ENCODE assay signal across 1 cellular context in the genomic region with DNA sequence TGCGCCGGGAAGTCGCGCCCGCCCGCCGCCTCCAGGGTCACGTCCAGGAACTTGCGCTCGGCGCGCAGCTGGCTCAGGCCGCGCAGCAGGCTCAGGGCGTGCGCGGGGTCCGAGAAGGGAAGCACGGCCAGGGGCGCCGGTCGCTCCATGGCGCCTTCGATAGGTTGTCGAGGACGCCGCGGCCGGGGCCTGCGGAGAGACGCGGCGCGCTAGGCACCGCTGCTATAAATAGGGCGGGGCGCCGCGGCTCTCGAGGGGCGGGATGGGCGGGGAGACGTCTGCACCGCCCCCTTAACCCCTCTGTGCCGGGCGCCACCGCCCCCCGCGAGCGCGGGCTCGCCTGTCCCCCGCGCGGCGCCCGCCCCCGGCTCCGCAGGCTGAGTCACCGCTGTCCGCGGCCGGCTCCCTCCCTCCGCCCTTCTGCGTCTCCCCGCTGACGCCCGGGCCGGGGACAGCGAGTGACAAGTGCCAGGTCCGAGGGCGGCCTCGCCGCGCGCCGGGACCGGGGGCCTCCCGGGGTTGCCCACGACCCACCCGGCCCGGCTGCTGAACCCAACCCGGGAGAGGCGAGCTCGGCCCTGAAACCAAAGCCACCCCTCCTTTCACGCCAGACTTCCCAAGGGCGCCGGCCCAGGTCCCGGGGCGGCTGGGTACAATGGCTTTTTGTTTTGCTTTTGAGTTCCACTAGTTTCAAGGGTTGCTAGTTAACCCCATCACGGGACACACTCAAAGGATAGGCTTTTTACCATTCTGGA.
TF ChIP-seq lines count a peak whose summit lies in the region.

A gene with protein sequence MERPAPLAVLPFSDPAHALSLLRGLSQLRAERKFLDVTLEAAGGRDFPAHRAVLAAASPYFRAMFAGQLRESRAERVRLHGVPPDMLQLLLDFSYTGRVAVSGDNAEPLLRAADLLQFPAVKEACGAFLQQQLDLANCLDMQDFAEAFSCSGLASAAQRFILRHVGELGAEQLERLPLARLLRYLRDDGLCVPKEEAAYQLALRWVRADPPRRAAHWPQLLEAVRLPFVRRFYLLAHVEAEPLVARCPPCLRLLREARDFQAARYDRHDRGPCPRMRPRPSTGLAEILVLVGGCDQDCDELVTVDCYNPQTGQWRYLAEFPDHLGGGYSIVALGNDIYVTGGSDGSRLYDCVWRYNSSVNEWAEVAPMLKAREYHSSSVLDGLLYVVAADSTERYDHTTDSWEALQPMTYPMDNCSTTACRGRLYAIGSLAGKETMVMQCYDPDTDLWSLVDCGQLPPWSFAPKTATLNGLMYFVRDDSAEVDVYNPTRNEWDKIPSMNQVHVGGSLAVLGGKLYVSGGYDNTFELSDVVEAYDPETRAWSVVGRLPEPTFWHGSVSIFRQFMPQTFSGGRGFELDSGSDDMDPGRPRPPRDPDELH (minus strand): TSS at position 201 of the 755 bp plus-strand sequence. CDS start 52 bp downstream, at position 149.

TF ChIP-seq in HepG2, 621 proteins besides CTCF, POLR2A, EP300 and RAD21 (continued from another document):
- TF ChIP-seq, protein P1, sequence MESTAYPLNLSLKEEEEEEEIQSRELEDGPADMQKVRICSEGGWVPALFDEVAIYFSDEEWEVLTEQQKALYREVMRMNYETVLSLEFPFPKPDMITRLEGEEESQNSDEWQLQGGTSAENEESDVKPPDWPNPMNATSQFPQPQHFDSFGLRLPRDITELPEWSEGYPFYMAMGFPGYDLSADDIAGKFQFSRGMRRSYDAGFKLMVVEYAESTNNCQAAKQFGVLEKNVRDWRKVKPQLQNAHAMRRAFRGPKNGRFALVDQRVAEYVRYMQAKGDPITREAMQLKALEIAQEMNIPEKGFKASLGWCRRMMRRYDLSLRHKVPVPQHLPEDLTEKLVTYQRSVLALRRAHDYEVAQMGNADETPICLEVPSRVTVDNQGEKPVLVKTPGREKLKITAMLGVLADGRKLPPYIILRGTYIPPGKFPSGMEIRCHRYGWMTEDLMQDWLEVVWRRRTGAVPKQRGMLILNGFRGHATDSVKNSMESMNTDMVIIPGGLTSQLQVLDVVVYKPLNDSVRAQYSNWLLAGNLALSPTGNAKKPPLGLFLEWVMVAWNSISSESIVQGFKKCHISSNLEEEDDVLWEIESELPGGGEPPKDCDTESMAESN (CRISPR knock-in tag; conservative IDR thresholded peaks at IDR 0.05): 0 out of 2 replicates have a peak, but pooled peaks have one; percentile 59
- TF ChIP-seq KLF15 (CRISPR knock-in tag; IDR thresholded peaks at IDR 0.05; ENCODE audit: borderline replicate concordance) (no peak), NCOA1 (CRISPR knock-in tag; IDR thresholded peaks at IDR 0.05) (no peak), SIN3B (IDR thresholded peaks at IDR 0.05; ENCODE audit: low read length) (no peak), ZNF430 (CRISPR knock-in tag; IDR thresholded peaks at IDR 0.05) (peak; percentile 87), ZNF607 (CRISPR knock-in tag; IDR thresholded peaks at IDR 0.05; ENCODE audit: borderline replicate concordance) (peak; percentile 11; the same call in 1 of the 2 replicates), ZNF790 (CRISPR knock-in tag; IDR thresholded peaks at IDR 0.05; ENCODE audit: borderline replicate concordance) (0 out of 2 replicates have a peak, but pooled peaks have one; percentile 12), ZNF746 (CRISPR knock-in tag; IDR thresholded peaks at IDR 0.05) (peak; percentile 77; the same call in 1 of the 2 replicates), SIX4 (CRISPR knock-in tag; IDR thresholded peaks at IDR 0.05) (0 out of 2 replicates have a peak, but pooled peaks have one; percentile 38), ZNF549 (CRISPR knock-in tag; IDR thresholded peaks at IDR 0.05) (0 out of 2 replicates have a peak, but pooled peaks have one; percentile 33)
- TF ChIP-seq, protein P2, sequence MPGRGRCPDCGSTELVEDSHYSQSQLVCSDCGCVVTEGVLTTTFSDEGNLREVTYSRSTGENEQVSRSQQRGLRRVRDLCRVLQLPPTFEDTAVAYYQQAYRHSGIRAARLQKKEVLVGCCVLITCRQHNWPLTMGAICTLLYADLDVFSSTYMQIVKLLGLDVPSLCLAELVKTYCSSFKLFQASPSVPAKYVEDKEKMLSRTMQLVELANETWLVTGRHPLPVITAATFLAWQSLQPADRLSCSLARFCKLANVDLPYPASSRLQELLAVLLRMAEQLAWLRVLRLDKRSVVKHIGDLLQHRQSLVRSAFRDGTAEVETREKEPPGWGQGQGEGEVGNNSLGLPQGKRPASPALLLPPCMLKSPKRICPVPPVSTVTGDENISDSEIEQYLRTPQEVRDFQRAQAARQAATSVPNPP (CRISPR knock-in tag; IDR thresholded peaks at IDR 0.05): peak; percentile 62; the same call in 1 of the 2 replicates
- TF ChIP-seq, protein P3, sequence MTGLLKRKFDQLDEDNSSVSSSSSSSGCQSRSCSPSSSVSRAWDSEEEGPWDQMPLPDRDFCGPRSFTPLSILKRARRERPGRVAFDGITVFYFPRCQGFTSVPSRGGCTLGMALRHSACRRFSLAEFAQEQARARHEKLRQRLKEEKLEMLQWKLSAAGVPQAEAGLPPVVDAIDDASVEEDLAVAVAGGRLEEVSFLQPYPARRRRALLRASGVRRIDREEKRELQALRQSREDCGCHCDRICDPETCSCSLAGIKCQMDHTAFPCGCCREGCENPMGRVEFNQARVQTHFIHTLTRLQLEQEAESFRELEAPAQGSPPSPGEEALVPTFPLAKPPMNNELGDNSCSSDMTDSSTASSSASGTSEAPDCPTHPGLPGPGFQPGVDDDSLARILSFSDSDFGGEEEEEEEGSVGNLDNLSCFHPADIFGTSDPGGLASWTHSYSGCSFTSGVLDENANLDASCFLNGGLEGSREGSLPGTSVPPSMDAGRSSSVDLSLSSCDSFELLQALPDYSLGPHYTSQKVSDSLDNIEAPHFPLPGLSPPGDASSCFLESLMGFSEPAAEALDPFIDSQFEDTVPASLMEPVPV (CRISPR knock-in tag; IDR thresholded peaks at IDR 0.05): peak; percentile 72
- TF ChIP-seq, protein P4, sequence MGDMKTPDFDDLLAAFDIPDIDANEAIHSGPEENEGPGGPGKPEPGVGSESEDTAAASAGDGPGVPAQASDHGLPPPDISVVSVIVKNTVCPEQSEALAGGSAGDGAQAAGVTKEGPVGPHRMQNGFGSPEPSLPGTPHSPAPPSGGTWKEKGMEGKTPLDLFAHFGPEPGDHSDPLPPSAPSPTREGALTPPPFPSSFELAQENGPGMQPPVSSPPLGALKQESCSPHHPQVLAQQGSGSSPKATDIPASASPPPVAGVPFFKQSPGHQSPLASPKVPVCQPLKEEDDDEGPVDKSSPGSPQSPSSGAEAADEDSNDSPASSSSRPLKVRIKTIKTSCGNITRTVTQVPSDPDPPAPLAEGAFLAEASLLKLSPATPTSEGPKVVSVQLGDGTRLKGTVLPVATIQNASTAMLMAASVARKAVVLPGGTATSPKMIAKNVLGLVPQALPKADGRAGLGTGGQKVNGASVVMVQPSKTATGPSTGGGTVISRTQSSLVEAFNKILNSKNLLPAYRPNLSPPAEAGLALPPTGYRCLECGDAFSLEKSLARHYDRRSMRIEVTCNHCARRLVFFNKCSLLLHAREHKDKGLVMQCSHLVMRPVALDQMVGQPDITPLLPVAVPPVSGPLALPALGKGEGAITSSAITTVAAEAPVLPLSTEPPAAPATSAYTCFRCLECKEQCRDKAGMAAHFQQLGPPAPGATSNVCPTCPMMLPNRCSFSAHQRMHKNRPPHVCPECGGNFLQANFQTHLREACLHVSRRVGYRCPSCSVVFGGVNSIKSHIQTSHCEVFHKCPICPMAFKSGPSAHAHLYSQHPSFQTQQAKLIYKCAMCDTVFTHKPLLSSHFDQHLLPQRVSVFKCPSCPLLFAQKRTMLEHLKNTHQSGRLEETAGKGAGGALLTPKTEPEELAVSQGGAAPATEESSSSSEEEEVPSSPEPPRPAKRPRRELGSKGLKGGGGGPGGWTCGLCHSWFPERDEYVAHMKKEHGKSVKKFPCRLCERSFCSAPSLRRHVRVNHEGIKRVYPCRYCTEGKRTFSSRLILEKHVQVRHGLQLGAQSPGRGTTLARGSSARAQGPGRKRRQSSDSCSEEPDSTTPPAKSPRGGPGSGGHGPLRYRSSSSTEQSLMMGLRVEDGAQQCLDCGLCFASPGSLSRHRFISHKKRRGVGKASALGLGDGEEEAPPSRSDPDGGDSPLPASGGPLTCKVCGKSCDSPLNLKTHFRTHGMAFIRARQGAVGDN (CRISPR knock-in tag; IDR thresholded peaks at IDR 0.05): peak; percentile 47
- TF ChIP-seq, protein P5, sequence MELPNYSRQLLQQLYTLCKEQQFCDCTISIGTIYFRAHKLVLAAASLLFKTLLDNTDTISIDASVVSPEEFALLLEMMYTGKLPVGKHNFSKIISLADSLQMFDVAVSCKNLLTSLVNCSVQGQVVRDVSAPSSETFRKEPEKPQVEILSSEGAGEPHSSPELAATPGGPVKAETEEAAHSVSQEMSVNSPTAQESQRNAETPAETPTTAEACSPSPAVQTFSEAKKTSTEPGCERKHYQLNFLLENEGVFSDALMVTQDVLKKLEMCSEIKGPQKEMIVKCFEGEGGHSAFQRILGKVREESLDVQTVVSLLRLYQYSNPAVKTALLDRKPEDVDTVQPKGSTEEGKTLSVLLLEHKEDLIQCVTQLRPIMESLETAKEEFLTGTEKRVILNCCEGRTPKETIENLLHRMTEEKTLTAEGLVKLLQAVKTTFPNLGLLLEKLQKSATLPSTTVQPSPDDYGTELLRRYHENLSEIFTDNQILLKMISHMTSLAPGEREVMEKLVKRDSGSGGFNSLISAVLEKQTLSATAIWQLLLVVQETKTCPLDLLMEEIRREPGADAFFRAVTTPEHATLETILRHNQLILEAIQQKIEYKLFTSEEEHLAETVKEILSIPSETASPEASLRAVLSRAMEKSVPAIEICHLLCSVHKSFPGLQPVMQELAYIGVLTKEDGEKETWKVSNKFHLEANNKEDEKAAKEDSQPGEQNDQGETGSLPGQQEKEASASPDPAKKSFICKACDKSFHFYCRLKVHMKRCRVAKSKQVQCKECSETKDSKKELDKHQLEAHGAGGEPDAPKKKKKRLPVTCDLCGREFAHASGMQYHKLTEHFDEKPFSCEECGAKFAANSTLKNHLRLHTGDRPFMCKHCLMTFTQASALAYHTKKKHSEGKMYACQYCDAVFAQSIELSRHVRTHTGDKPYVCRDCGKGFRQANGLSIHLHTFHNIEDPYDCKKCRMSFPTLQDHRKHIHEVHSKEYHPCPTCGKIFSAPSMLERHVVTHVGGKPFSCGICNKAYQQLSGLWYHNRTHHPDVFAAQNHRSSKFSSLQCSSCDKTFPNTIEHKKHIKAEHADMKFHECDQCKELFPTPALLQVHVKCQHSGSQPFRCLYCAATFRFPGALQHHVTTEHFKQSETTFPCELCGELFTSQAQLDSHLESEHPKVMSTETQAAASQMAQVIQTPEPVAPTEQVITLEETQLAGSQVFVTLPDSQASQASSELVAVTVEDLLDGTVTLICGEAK (IDR thresholded peaks at IDR 0.05): no peak
- TF ChIP-seq, protein P5 (CRISPR knock-in tag; IDR thresholded peaks at IDR 0.05): peak; percentile 5; the same call in 1 of the 2 replicates
- TF ChIP-seq, protein P6, sequence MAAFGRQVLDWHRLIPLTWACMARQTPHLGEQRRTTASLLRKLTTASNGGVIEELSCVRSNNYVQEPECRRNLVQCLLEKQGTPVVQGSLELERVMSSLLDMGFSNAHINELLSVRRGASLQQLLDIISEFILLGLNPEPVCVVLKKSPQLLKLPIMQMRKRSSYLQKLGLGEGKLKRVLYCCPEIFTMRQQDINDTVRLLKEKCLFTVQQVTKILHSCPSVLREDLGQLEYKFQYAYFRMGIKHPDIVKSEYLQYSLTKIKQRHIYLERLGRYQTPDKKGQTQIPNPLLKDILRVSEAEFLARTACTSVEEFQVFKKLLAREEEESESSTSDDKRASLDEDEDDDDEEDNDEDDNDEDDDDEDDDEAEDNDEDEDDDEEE (CRISPR knock-in tag; IDR thresholded peaks at IDR 0.05): peak; percentile 93
- TF ChIP-seq, protein P7, sequence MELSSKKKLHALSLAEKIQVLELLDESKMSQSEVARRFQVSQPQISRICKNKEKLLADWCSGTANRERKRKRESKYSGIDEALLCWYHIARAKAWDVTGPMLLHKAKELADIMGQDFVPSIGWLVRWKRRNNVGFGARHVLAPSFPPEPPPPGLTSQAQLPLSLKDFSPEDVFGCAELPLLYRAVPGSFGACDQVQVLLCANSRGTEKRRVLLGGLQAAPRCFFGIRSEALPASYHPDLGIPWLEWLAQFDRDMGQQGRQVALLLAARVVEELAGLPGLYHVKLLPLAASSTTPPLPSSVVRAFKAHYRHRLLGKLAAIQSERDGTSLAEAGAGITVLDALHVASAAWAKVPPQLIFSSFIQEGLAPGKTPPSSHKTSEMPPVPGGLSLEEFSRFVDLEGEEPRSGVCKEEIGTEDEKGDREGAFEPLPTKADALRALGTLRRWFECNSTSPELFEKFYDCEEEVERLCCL (CRISPR knock-in tag; IDR thresholded peaks at IDR 0.05; ENCODE audit: borderline replicate concordance): no peak
